Comparison of ENCODE assay signal across 1 cellular context in the genomic region with DNA sequence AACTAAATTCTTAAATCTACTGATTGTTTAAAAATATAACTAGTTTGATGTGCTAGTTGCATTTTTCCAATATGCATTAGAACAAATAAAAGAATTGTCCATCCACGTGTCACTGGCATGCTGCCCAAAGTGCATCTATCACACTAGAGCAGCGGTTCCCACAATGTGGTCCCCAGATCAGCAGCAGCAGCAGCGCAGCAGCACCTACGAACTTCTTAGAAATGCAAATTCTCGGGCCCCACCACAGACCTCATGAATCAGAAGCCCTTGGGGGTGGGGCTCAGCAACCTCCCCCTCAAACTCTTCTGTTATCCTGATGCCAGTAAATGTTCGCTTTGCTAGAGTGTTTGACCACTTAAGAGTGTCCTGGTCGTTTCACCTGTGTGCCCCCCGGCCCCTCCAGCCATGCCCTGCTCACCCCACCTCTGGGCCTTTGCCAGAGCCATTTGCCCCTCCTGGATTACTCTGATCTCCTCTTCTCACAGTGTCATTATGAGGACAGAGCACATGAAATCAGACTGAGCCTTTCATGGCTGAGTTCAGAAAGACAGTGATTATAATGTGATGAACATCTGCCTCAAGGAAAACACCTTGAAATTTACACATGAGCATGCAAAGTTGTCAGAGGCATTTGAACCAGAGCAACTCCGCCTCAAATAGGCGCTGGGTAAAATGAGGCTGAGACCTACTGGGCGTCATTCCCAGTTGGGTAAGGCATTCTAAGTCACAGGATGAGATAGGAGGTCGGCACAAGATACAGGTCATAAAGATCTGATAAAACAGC.
TF ChIP-seq lines count a peak whose summit lies in the region.

No MANE protein-coding gene starts in this region.

TF ChIP-seq in WTC11, 78 proteins besides CTCF, POLR2A, EP300 and RAD21 (continued from another document):
- TF ChIP-seq, protein P1, sequence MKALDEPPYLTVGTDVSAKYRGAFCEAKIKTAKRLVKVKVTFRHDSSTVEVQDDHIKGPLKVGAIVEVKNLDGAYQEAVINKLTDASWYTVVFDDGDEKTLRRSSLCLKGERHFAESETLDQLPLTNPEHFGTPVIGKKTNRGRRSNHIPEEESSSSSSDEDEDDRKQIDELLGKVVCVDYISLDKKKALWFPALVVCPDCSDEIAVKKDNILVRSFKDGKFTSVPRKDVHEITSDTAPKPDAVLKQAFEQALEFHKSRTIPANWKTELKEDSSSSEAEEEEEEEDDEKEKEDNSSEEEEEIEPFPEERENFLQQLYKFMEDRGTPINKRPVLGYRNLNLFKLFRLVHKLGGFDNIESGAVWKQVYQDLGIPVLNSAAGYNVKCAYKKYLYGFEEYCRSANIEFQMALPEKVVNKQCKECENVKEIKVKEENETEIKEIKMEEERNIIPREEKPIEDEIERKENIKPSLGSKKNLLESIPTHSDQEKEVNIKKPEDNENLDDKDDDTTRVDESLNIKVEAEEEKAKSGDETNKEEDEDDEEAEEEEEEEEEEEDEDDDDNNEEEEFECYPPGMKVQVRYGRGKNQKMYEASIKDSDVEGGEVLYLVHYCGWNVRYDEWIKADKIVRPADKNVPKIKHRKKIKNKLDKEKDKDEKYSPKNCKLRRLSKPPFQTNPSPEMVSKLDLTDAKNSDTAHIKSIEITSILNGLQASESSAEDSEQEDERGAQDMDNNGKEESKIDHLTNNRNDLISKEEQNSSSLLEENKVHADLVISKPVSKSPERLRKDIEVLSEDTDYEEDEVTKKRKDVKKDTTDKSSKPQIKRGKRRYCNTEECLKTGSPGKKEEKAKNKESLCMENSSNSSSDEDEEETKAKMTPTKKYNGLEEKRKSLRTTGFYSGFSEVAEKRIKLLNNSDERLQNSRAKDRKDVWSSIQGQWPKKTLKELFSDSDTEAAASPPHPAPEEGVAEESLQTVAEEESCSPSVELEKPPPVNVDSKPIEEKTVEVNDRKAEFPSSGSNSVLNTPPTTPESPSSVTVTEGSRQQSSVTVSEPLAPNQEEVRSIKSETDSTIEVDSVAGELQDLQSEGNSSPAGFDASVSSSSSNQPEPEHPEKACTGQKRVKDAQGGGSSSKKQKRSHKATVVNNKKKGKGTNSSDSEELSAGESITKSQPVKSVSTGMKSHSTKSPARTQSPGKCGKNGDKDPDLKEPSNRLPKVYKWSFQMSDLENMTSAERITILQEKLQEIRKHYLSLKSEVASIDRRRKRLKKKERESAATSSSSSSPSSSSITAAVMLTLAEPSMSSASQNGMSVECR (CRISPR knock-in tag; IDR thresholded peaks at IDR 0.05; ENCODE audit: borderline replicate concordance), result no peak
- no peak for TF ChIP-seq CREM (CRISPR knock-in tag; IDR thresholded peaks at IDR 0.05)
